ENCODE assay signal across 1 cellular context in the genomic region with DNA sequence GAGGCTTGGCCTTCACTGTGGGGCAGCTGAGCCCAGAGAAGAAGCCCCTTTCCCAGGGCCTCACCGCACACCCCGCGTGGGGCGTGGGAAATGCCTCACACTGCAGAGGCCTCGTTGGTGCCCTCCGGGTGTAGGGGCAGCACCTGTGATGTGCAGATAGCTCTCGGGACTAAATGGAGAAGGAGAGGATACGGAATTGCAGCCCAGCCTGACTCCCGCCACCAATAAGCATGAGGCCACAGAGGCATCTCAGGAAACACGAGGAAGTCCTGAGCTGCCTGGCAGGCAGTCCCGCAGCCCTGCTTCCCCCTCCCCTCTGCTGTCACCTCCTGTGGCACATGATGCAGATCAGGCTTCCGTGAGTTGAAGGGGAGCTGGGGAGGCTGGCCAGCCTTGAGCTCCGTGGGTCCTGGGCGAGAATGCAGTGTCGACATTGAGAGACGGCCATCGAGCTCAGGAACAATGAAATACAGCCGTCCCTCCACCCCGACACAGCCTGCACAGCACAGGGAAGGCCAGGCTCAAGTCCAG.
TF ChIP-seq lines count a peak whose summit lies in the region.

No MANE protein-coding gene starts in this region.

TF ChIP-seq in H1, 55 proteins besides CTCF, POLR2A, EP300 and RAD21:
- TF ChIP-seq TAF1 (IDR thresholded peaks at IDR 0.05; ENCODE audit: low read depth, low read length) (no peak), TAF7 (optimal IDR thresholded peaks at IDR 0.05; ENCODE audit: borderline replicate concordance, low read depth, low read length) (no peak), EGR1 (IDR thresholded peaks at IDR 0.05; ENCODE audit: borderline replicate concordance, low read depth, low read length) (no peak), CTBP2 (IDR thresholded peaks at IDR 0.05; ENCODE audit: borderline replicate concordance, insufficient read depth, insufficient read length, low read length) (no peak), RBBP5 (IDR thresholded peaks at IDR 0.05; ENCODE audit: borderline replicate concordance, low read depth, low read length) (no peak), SP1 (IDR thresholded peaks at IDR 0.05; ENCODE audit: low read depth, low read length) (no peak)
- TF ChIP-seq, protein P1, sequence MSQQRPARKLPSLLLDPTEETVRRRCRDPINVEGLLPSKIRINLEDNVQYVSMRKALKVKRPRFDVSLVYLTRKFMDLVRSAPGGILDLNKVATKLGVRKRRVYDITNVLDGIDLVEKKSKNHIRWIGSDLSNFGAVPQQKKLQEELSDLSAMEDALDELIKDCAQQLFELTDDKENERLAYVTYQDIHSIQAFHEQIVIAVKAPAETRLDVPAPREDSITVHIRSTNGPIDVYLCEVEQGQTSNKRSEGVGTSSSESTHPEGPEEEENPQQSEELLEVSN (IDR thresholded peaks at IDR 0.05), result peak; percentile 81
- TF ChIP-seq, protein P2, sequence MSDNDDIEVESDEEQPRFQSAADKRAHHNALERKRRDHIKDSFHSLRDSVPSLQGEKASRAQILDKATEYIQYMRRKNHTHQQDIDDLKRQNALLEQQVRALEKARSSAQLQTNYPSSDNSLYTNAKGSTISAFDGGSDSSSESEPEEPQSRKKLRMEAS (IDR thresholded peaks at IDR 0.05), result peak; percentile 50
TF ChIP-seq in H1: peak in this region for 2.
